Comparison of ENCODE assay signal across 22 cellular contexts in genomic region chr7:75843470-75844116, GRCh38. TPM values are rescaled to one million over a fixed set of nuclear protein-coding genes. Genes with fewer than 3 reads are reported as not detected.
DNase-seq lines count a peak whose midpoint lies in the region; ATAC-seq and TF ChIP-seq lines count a peak whose summit lies in the region.
"Had no signal": no experiment of that assay in that cellular context is flagged by ENCODE, and none has a peak within 500 bp of the region (broad histone marks: within the 10 kb centered on the region; RNA-seq: fewer than 3 reads in every experiment).

No MANE protein-coding gene starts in this region.

- H3K9me3 ChIP-seq in spleen, result no peaks in the 10 kb centered on the region
- H3K9me3 ChIP-seq: psoas muscle had no signal

- H3K4me1 ChIP-seq in spleen, result peaks cover 0 to 30% (median 10%) of the 10 kb centered on the region in 6 donors
- H3K4me1 ChIP-seq: psoas muscle had no signal

- H3K4me1 Mint-ChIP-seq in activated CD4-positive, alpha-beta T cell treated with anti-CD3 and anti-CD28 coated beads for 36 hours, result peaks cover 14% of the 10 kb centered on the region
- H3K4me1 Mint-ChIP-seq in HFFc6 (ENCODE audit: low read depth) (peaks cover 18% of the 10 kb centered on the region), osteocyte (ENCODE audit: unreplicated experiment) (peaks cover 11% of the 10 kb centered on the region)
- H3K4me1 Mint-ChIP-seq: immature natural killer cell had no signal

- H3K27me3 Mint-ChIP-seq in activated CD4-positive, alpha-beta T cell treated with anti-CD3 and anti-CD28 coated beads for 36 hours, result no peaks in the 10 kb centered on the region
- H3K27me3 Mint-ChIP-seq in HFFc6 (ENCODE audit: insufficient read depth) (peaks cover 10% of the 10 kb centered on the region), osteocyte (ENCODE audit: unreplicated experiment) (peaks cover 5% of the 10 kb centered on the region)
- H3K27me3 Mint-ChIP-seq: naive thymus-derived CD8-positive, alpha-beta T cell had no signal

- H3K36me3 Mint-ChIP-seq in activated CD4-positive, alpha-beta T cell treated with anti-CD3 and anti-CD28 coated beads for 36 hours (ENCODE audit: low read depth), result no peaks in the 10 kb centered on the region
- H3K36me3 Mint-ChIP-seq in HFFc6 (ENCODE audit: low read depth) (no peaks in the 10 kb centered on the region), osteocyte (ENCODE audit: unreplicated experiment) (no peaks in the 10 kb centered on the region)
- H3K36me3 Mint-ChIP-seq: CD4-positive, CD25-positive, alpha-beta regulatory T cell; immature natural killer cell; naive thymus-derived CD8-positive, alpha-beta T cell; type B pancreatic cell had no signal

- no peak for TF ChIP-seq POLR2A in spleen (IDR thresholded peaks at IDR 0.05)

- intact Hi-C loops in activated CD4-positive, alpha-beta T cell treated with anti-CD3 and anti-CD28 coated beads for 36 hours (cut with DNase I, micrococcal nuclease), result loop anchor here (1.0 to 2.0 kb wide), 5 partner anchors 35 to 249 kb away; partner anchors contain the start of gene POR (in 1 of the 2)
- intact Hi-C loops in spleen (cut with DNase I; ENCODE audit: low total_unique reads), result no loop called here

- no peaks in the 10 kb centered on the region for H3K36me3 ChIP-seq in brain microvascular endothelial cell (replicated peaks)
- H3K36me3 ChIP-seq in spleen, result no peaks in the 10 kb centered on the region

- in situ Hi-C loops in brain microvascular endothelial cell (cut with HindIII; ENCODE audit: low pct_ligation_motif_present, low sequenced_read_pairs), result no loop called here

- H3K27me3 ChIP-seq in brain microvascular endothelial cell (replicated peaks), result no peaks in the 10 kb centered on the region
- H3K27me3 ChIP-seq in spleen (replicated peaks in 1 of 7), result no peaks in the 10 kb centered on the region

- no peak overlapping the region for H3K4me3 Mint-ChIP-seq in activated CD4-positive, alpha-beta T cell treated with anti-CD3 and anti-CD28 coated beads for 36 hours
- H3K4me3 Mint-ChIP-seq in HFFc6 (peak overlapping the region; percentile 51; the same call in 1 of the 2 replicates), osteocyte (ENCODE audit: unreplicated experiment) (no peak overlapping the region)
- H3K4me3 Mint-ChIP-seq: CD4-positive, CD25-positive, alpha-beta regulatory T cell; immature natural killer cell; naive thymus-derived CD8-positive, alpha-beta T cell; type B pancreatic cell had no signal

- H3K27ac ChIP-seq in brain microvascular endothelial cell, result peak overlapping the region; percentile 12
- peak overlapping the region in 4 of 8 donors; percentile 54 to 79 (median 72) for H3K27ac ChIP-seq in spleen
- H3K27ac ChIP-seq: psoas muscle, VCaP had no signal

- TF ChIP-seq CTCF in HFFc6 (IDR thresholded peaks at IDR 0.05) (no peak), brain microvascular endothelial cell (IDR thresholded peaks at IDR 0.05; ENCODE audit: low read depth, low read length, missing control alignments) (no peak), osteocyte (IDR thresholded peaks at IDR 0.05) (no peak), spleen (IDR thresholded peaks at IDR 0.05 in 8 of 11, conservative IDR thresholded peaks at IDR 0.05 in 3 of 11) (no peak)

- H3K4me3 ChIP-seq in brain microvascular endothelial cell (ENCODE audit: low read depth, low read length) (no peak overlapping the region), spleen (no peak overlapping the region)
- H3K4me3 ChIP-seq: psoas muscle had no signal

- H3K9me3 Mint-ChIP-seq in activated CD4-positive, alpha-beta T cell treated with anti-CD3 and anti-CD28 coated beads for 36 hours (ENCODE audit: low read depth), result no peaks in the 10 kb centered on the region
- H3K9me3 Mint-ChIP-seq in HFFc6, result no peaks in the 10 kb centered on the region
- H3K9me3 Mint-ChIP-seq in osteocyte (ENCODE audit: unreplicated experiment), result no peaks in the 10 kb centered on the region
- H3K9me3 Mint-ChIP-seq: CD4-positive, CD25-positive, alpha-beta regulatory T cell; immature natural killer cell; naive thymus-derived CD8-positive, alpha-beta T cell; type B pancreatic cell had no signal

- ATAC-seq in activated CD4-positive, alpha-beta T cell treated with anti-CD3 and anti-CD28 coated beads for 36 hours, result no peak
- no peak for ATAC-seq in HG02938 (IDR thresholded peaks at IDR 0.05; ENCODE audit: unreplicated experiment)
- ATAC-seq: naive thymus-derived CD8-positive, alpha-beta T cell; psoas muscle had no signal

- WGBS in spleen, 5 donors, result 90 to 95% (median 95%) methylated on average over 10 of the region's 10 CpGs

- POLR2A ChIA-PET in activated CD4-positive, alpha-beta T cell treated with anti-CD3 and anti-CD28 coated beads for 36 hours (lab: Charles Lee), result no interaction called here

- peak overlapping the region; percentile 87 for H3K27ac Mint-ChIP-seq in activated CD4-positive, alpha-beta T cell treated with anti-CD3 and anti-CD28 coated beads for 36 hours
- H3K27ac Mint-ChIP-seq in HFFc6, result peak overlapping the region; percentile 71
- H3K27ac Mint-ChIP-seq in osteocyte (ENCODE audit: unreplicated experiment), result peak overlapping the region; percentile 56
- H3K27ac Mint-ChIP-seq: immature natural killer cell; naive thymus-derived CD8-positive, alpha-beta T cell; type B pancreatic cell had no signal

- DNase-seq in activated CD4-positive, alpha-beta T cell treated with anti-CD3 and anti-CD28 coated beads for 36 hours, result no peak
- no peak for DNase-seq in activated CD4-positive, alpha-beta T cell treated with anti-CD3 and anti-CD28 coated beads for 48 hours
- DNase-seq in HFFc6 (no peak), brain microvascular endothelial cell (no peak), osteocyte (ENCODE audit: extremely low spot score, unreplicated experiment) (no peak), spleen (no peak), foreskin melanocyte (no peak)
- DNase-seq: 8988T; cortex of kidney; DMS79; H7; immature natural killer cell; naive thymus-derived CD8-positive, alpha-beta T cell; NCI-H1105; psoas muscle; RPMI8226 had no signal

- CTCF ChIA-PET in activated CD4-positive, alpha-beta T cell treated with anti-CD3 and anti-CD28 coated beads for 36 hours (lab: Charles Lee), result interaction anchor here (0.5 kb wide), 1 partner anchor 12 kb away, joined by 3 read pairs; no protein-coding TSS in a partner anchor

RNA-seq across cellular contexts. Expression of gene CCL24, which starts 30.0 kb away (rescaled TPM):
- total RNA-seq in activated CD4-positive, alpha-beta T cell treated with anti-CD3 and anti-CD28 coated beads for 36 hours, result not detected
- not detected for total RNA-seq in HFFc6 (2021; fragmentation: NEBNext Ultra II Directional; extraction: Animal tissue kit (Norgen Biotek cat#: 25700))
- not detected in 2 replicates for total RNA-seq in osteocyte
- 100 to 1,000 TPM in 4 of 7 donors, 10 to 100 TPM in 3; 39.5 to 321 (median 198) TPM for total RNA-seq in spleen
- polyA plus RNA-seq in spleen, result 10 to 100 TPM in 1 of 3 donors, 1 to 10 TPM in 2; 3.8 to 11.1 (median 6.8) TPM
- total RNA-seq: CD4-positive, CD25-positive, alpha-beta regulatory T cell; epithelial cell of proximal tubule; H7; lung microvascular endothelial cell; naive thymus-derived CD8-positive, alpha-beta T cell; psoas muscle had no signal
- polyA plus RNA-seq: CD4-positive, CD25-positive, alpha-beta regulatory T cell; immature natural killer cell; naive thymus-derived CD8-positive, alpha-beta T cell; psoas muscle had no signal

RNA-seq across cellular contexts. Expression of gene RHBDD2, which starts 35.2 kb away (rescaled TPM):
- 10 to 100 TPM; 21.6 to 23.2 TPM for total RNA-seq in activated CD4-positive, alpha-beta T cell treated with anti-CD3 and anti-CD28 coated beads for 36 hours
- total RNA-seq in HFFc6 (2021; fragmentation: NEBNext Ultra II Directional; extraction: Animal tissue kit (Norgen Biotek cat#: 25700)), result 10 to 100 TPM; 44.1 to 57.3 (median 47.3) TPM
- total RNA-seq in osteocyte, result 44.8 and 50.7 TPM in 2 replicates
- 10 to 100 TPM; 37.6 to 69.2 (median 54.9) TPM for total RNA-seq in spleen
- polyA plus RNA-seq in spleen, result 10 to 100 TPM; 30.5 to 48.1 (median 37.5) TPM

Comparison
In these comparisons a context has a peak if more than half of its experiments do, and no peak if none do; other contexts are left out.
1. RNA of gene CCL24, which starts 30.0 kb away (total RNA-seq): 39.5 to 321 TPM in spleen; not detected in activated CD4-positive, alpha-beta T cell treated with anti-CD3 and anti-CD28 coated beads for 36 hours, not detected in HFFc6 and not detected in osteocyte; every median in the first group is over 10 times any median in the second.
2. Peak in every context shown above with its lines, with median percentiles within 50 percentile points of each other: H3K27ac Mint-ChIP-seq.